Comparison of ENCODE assay signal across 9 cellular contexts in genomic region chr6:151044465-151045441, GRCh38.
DNase-seq lines count a peak whose midpoint lies in the region; ATAC-seq and TF ChIP-seq lines count a peak whose summit lies in the region.
"Had no signal": no experiment of that assay in that cellular context is flagged by ENCODE, and none has a peak within 500 bp of the region (broad histone marks: within the 10 kb centered on the region; RNA-seq: fewer than 3 reads in every experiment).

No MANE protein-coding gene starts in this region.

- peak overlapping the region; percentile 77 for H2AFZ ChIP-seq in neuronal stem cell (ENCODE audit: low read length)

- H2BK12ac ChIP-seq in neuronal stem cell (ENCODE audit: low read length): no peak overlapping the region

- WGBS in esophagus squamous epithelium, 2 donors: 60 to 68% methylated on average over 23 to 25 of the region's 26 CpGs
- no CpG with 5 or more reads among the region's 26 CpGs for WGBS in neuronal stem cell (ENCODE audit: extremely low coverage in 2 of 2, insufficient read length in 2 of 2, insufficient replicate concordance in 1 of 2), 2 donors

- H3K27ac ChIP-seq in esophagus squamous epithelium: peak overlapping the region; percentile 30 to 79 (median 70)
- no peak overlapping the region for H3K27ac ChIP-seq in neuronal stem cell (replicated peaks; ENCODE audit: low read length)

- H4K8ac ChIP-seq in neuronal stem cell (ENCODE audit: low read depth, low read length): no peak overlapping the region

- H3K27me3 ChIP-seq in esophagus squamous epithelium: no peaks in the 10 kb centered on the region
- H3K27me3 ChIP-seq in neuronal stem cell (ENCODE audit: control insufficient read depth in 3 of 3, insufficient read depth in 3 of 3, low read depth in 1 of 3, low read length in 3 of 3): no peaks in the 10 kb centered on the region

- H3K4me2 ChIP-seq in neuronal stem cell (ENCODE audit: insufficient read depth, low read length, poor library complexity, severe bottlenecking): no peak overlapping the region

- peaks cover 2% of the 10 kb centered on the region for H3K79me1 ChIP-seq in neuronal stem cell (ENCODE audit: low read depth, low read length)

- H4K91ac ChIP-seq in neuronal stem cell (ENCODE audit: low read depth, low read length, poor library complexity): no peak overlapping the region

- H2BK5ac ChIP-seq in neuronal stem cell (ENCODE audit: low read length): no peak overlapping the region

- H3K4ac ChIP-seq in neuronal stem cell (ENCODE audit: low read length): no peak overlapping the region

- peaks cover 4 to 25% (median 6%) of the 10 kb centered on the region in 3 donors for H3K4me1 ChIP-seq in esophagus squamous epithelium
- peaks cover 18 to 20% of the 10 kb centered on the region in 2 donors for H3K4me1 ChIP-seq in neuronal stem cell (ENCODE audit: control insufficient read depth in 2 of 2, insufficient read depth in 1 of 2, low read depth in 1 of 2, low read length in 2 of 2)

- no peak for TF ChIP-seq CTCF in esophagus squamous epithelium (IDR thresholded peaks at IDR 0.05)

- no peak overlapping the region for H3K14ac ChIP-seq in neuronal stem cell (ENCODE audit: low read length)

- no peak overlapping the region for H3K23ac ChIP-seq in neuronal stem cell (ENCODE audit: low read depth, low read length, poor library complexity)

- H2BK120ac ChIP-seq in neuronal stem cell (ENCODE audit: low read depth, low read length): no peak overlapping the region

- TF ChIP-seq POLR2A in esophagus squamous epithelium (IDR thresholded peaks at IDR 0.05) (no peak), GM18505 (IDR thresholded peaks at IDR 0.05; ENCODE audit: borderline replicate concordance, extremely low read depth, insufficient read depth, insufficient read length) (no peak)

- peak; percentile 68 for DNase-seq in DMS79 (lab: John Stamatoyannopoulos, UW)
- peak; percentile 76 for DNase-seq in NCI-H748 treated with DMSO at 0.1 percent for 48 hours (lab: John Stamatoyannopoulos, UW)
- DNase-seq in esophagus squamous epithelium (lab: John Stamatoyannopoulos, UW): no peak
- no peak for DNase-seq in neuronal stem cell (ENCODE audit: low spot score)
- DNase-seq in activated gamma-delta T cell treated with Interleukin-2 at 50 U/mL for 16 hours: no peak
- DNase-seq in posterior vena cava (ENCODE audit: low spot score): no peak
- DNase-seq: activated naive CD8-positive, alpha-beta T cell treated with anti-CD3 and anti-CD28 coated beads, Interleukin-2, amount 10 ng/mL, durations not matched to agents 7 days and 5 days had no signal

- H3K36me3 ChIP-seq in esophagus squamous epithelium (no peaks in the 10 kb centered on the region), neuronal stem cell (replicated peaks in 1 of 2; ENCODE audit: control insufficient read depth in 2 of 2, insufficient read depth in 2 of 2, low read length in 2 of 2) (peaks cover 3 to 18% of the 10 kb centered on the region in 2 donors)

- H3K4me3 ChIP-seq in esophagus squamous epithelium (peak overlapping the region in 1 of 4 donors; percentile 40), neuronal stem cell (ENCODE audit: low read length in 2 of 2) (peak overlapping the region in 1 of 2 donors; percentile 42)

- H3K9me3 ChIP-seq in esophagus squamous epithelium: no peaks in the 10 kb centered on the region
- no peaks in the 10 kb centered on the region for H3K9me3 ChIP-seq in neuronal stem cell (replicated peaks in 1 of 2; ENCODE audit: control insufficient read depth in 2 of 2, insufficient read depth in 1 of 2, low read depth in 1 of 2, low read length in 2 of 2)

- no peak overlapping the region for H3K18ac ChIP-seq in neuronal stem cell (ENCODE audit: low read length)

- no peak overlapping the region for H2AK5ac ChIP-seq in neuronal stem cell (ENCODE audit: low read depth, low read length)

- ATAC-seq in GM18505 (IDR thresholded peaks at IDR 0.05; ENCODE audit: unreplicated experiment): no peak
- no peak for ATAC-seq in HG03280 (IDR thresholded peaks at IDR 0.05; ENCODE audit: unreplicated experiment)

- no peak overlapping the region for H3K9ac ChIP-seq in neuronal stem cell (ENCODE audit: low read depth, low read length, poor library complexity)

- intact Hi-C loops in esophagus squamous epithelium (cut with DNase I) (no loop called here), posterior vena cava (cut with DNase I) (no loop called here)

- no peak overlapping the region for H2BK15ac ChIP-seq in neuronal stem cell (ENCODE audit: low read length)

Comparison
In these comparisons a context has a peak if more than half of its experiments do, and no peak if none do; other contexts are left out.
1. DNase-seq: peak in DMS79 (single experiment) and NCI-H748 treated with DMSO at 0.1 percent for 48 hours (single experiment); none in esophagus squamous epithelium (single experiment), neuronal stem cell (single experiment), activated gamma-delta T cell treated with Interleukin-2 at 50 U/mL for 16 hours (single experiment) and posterior vena cava (single experiment).